ENCODE assay signal across 8 cellular contexts in the genomic region with DNA sequence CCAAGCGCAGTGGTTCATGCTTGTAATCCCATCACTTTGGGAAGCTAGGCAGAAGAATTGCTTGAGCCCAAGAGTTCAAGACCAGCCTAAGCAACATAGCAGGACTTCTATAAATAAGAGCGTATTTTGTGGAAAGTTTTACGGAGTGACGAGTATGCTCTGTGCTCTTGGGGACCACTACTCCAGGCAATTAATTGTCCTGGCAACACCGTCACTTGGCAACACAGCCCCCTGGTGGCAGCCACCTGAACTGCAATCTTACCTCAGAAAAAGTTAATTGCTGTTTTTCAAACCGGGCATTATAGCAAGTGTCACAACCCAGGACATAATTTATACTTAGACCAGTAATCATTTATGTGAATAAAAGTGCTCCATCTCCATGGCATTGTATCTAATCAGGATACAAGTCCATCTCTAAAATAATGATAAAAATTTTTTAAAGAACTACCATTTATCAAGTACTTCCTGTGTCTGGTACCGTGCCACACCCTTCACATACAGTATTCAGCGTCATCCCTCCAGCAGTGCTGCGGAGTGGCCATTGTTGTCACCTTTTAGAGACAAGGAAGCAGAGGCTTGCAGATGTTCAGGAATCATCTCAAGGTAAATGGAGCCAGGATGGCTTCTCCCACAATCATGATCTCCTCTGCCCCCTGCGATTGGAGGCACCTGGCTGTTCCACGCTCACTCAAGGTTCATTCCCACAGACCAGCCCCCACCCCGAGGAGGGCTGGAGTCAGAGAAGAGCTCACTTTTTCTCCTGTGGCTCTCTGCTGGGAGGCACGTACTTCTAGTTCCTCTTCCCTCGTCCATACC. TPM values are rescaled to one million over a fixed set of nuclear protein-coding genes. Genes with fewer than 3 reads are reported as not detected.
A peak's percentile ranks its signal among the peaks of the same experiment; 100 is the strongest.
DNase-seq lines count a peak whose midpoint lies in the region; ATAC-seq lines count a peak whose summit lies in the region.

No MANE protein-coding gene starts in this region.

- DNase-seq in DMS153 (lab: John Stamatoyannopoulos, UW) (peak; percentile 24), DMS153 treated with DMSO at 0.1 percent for 48 hours (lab: John Stamatoyannopoulos, UW; ENCODE audit: unreplicated experiment) (no peak), NCI-H2107 treated with DMSO at 0.1 percent for 48 hours (lab: John Stamatoyannopoulos, UW; ENCODE audit: unreplicated experiment) (peak; percentile 5), dermis microvascular lymphatic vessel endothelial cell (ENCODE audit: low read depth in 2 of 2) (peak; percentile 45 to 61), memory B cell (ENCODE audit: low spot score in 2 of 2) (peak; percentile 71 to 75)
- DNase-seq in activated CD4-positive, alpha-beta T cell treated with anti-CD3 and anti-CD28 coated beads for 48 hours = peak; percentile 82
- DNase-seq in stimulated activated CD8-positive, alpha-beta memory T cell treated with anti-CD3 and anti-CD28 coated beads, Interleukin-4, amount 100 ng/mL, for 4 hours (ENCODE audit: low read depth in 2 of 2, low spot score in 1 of 2) = peak; percentile 29 to 64
- DNase-seq in NK-92 treated with Interleukin-12 subunit alpha and Interleukin-12 subunit beta, amount 100 ng/mL, for 24 hours (lab: John Stamatoyannopoulos, UW) = no peak

- no peaks in the 10 kb centered on the region for H3K36me3 Mint-ChIP-seq in memory B cell

- peaks cover 21% of the 10 kb centered on the region for H3K27me3 Mint-ChIP-seq in memory B cell

- H3K4me3 Mint-ChIP-seq in memory B cell = no peak overlapping the region

- peak; percentile 61 for ATAC-seq in memory B cell (ENCODE audit: low read depth)

- peaks cover 8% of the 10 kb centered on the region for H3K4me1 Mint-ChIP-seq in memory B cell

- no peaks in the 10 kb centered on the region for H3K9me3 Mint-ChIP-seq in memory B cell

- no peak overlapping the region for H3K27ac Mint-ChIP-seq in memory B cell

RNA-seq across cellular contexts. Expression of a gene that starts 34.5 kb away (rescaled TPM):
- not detected in 2 replicates for total RNA-seq in dermis microvascular lymphatic vessel endothelial cell

RNA-seq across cellular contexts. Expression of a gene that starts 39.0 kb away (rescaled TPM):
- total RNA-seq in dermis microvascular lymphatic vessel endothelial cell = not detected in 2 replicates

Comparison
In these comparisons a context has a peak if more than half of its experiments do, and no peak if none do; other contexts are left out.
1. DNase-seq: peak in DMS153 (single experiment), NCI-H2107 treated with DMSO at 0.1 percent for 48 hours (single experiment), activated CD4-positive, alpha-beta T cell treated with anti-CD3 and anti-CD28 coated beads for 48 hours (single experiment), dermis microvascular lymphatic vessel endothelial cell (2 of 2), memory B cell (2 of 2) and stimulated activated CD8-positive, alpha-beta memory T cell treated with anti-CD3 and anti-CD28 coated beads, Interleukin-4, amount 100 ng/mL, for 4 hours (2 of 2); none in DMS153 treated with DMSO at 0.1 percent for 48 hours (single experiment) and NK-92 treated with Interleukin-12 subunit alpha and Interleukin-12 subunit beta, amount 100 ng/mL, for 24 hours (single experiment).